Comparison of ENCODE assay signal across 28 cellular contexts in genomic region chr2:36336321-36336720, GRCh38.
"Had no signal": no experiment of that assay in that cellular context is flagged by ENCODE, and none has a peak within 500 bp of the region (broad histone marks: within the 10 kb centered on the region; RNA-seq: fewer than 3 reads in every experiment).

No MANE protein-coding gene starts in this region.

- H3K4me3 ChIP-seq: coronary artery, dorsolateral prefrontal cortex, esophagus muscularis mucosa, esophagus squamous epithelium, gastrocnemius medialis, gastroesophageal sphincter, heart left ventricle, heart right ventricle, hepatocyte had no signal

- H3K27ac ChIP-seq: coronary artery, dorsolateral prefrontal cortex, epithelial cell of prostate, esophagus muscularis mucosa, esophagus squamous epithelium, foreskin keratinocyte, gastrocnemius medialis, gastroesophageal sphincter, heart left ventricle, heart right ventricle, hepatocyte had no signal

- DNase-seq: cortex of kidney; dermis blood vessel endothelial cell; dorsolateral prefrontal cortex; effector CD4-positive, alpha-beta T cell; effector CD8-positive, alpha-beta T cell; effector memory CD4-positive, alpha-beta T cell; effector memory CD8-positive, alpha-beta T cell; endodermal cell; erythroblast; esophagus squamous epithelium; foreskin fibroblast; foreskin keratinocyte; foreskin melanocyte; gastrocnemius medialis; glutamatergic neuron; head of caudate nucleus; heart left ventricle; heart right ventricle; hippocampal formation had no signal

- H3K27me3 ChIP-seq: esophagus muscularis mucosa, esophagus squamous epithelium, foreskin keratinocyte, gastrocnemius medialis, gastroesophageal sphincter, hepatocyte had no signal

- H3K36me3 ChIP-seq: esophagus muscularis mucosa, esophagus squamous epithelium, gastrocnemius medialis, gastroesophageal sphincter, heart left ventricle, heart right ventricle had no signal

- FAIRE-seq: endometrium, endothelial cell of umbilical vein, frontal cortex had no signal

- H3K9me3 ChIP-seq: esophagus muscularis mucosa, esophagus squamous epithelium, gastrocnemius medialis, gastroesophageal sphincter, heart left ventricle, heart right ventricle had no signal

- ATAC-seq: effector memory CD8-positive, alpha-beta T cell; esophagus mucosa; foreskin keratinocyte; gastrocnemius medialis; gastroesophageal sphincter; heart left ventricle; heart right ventricle had no signal

- H2AFZ ChIP-seq: hepatocyte had no signal

- H3K4me1 ChIP-seq: gastroesophageal sphincter, heart left ventricle, heart right ventricle had no signal

- H3K4me2 ChIP-seq: hepatocyte had no signal
